Comparison of ENCODE assay signal across 2 cellular contexts in genomic region chr19:28612275-28612769, GRCh38.
TF ChIP-seq lines count a peak whose summit lies in the region.

No MANE protein-coding gene starts in this region.

TF ChIP-seq in GM23338, 12 proteins besides CTCF, POLR2A, EP300 and RAD21:
- TF ChIP-seq ETS1 (IDR thresholded peaks at IDR 0.05): no peak
- no peak for TF ChIP-seq STAT1 (IDR thresholded peaks at IDR 0.05; ENCODE audit: unreplicated experiment)
- TF ChIP-seq ZNF331 (CRISPR knock-in tag; IDR thresholded peaks at IDR 0.05; ENCODE audit: low read depth): no peak
- TF ChIP-seq POLR2AphosphoS5 (IDR thresholded peaks at IDR 0.05; ENCODE audit: low read depth): no peak
- TF ChIP-seq EZH2 (IDR thresholded peaks at IDR 0.05; ENCODE audit: low read depth, unreplicated experiment): no peak
TF ChIP-seq in GM23338: peak in this region for 0.

TF ChIP-seq in H1, 55 proteins besides CTCF, POLR2A, EP300 and RAD21:
- TF ChIP-seq SRF (IDR thresholded peaks at IDR 0.05; ENCODE audit: low read depth, low read length): no peak
- TF ChIP-seq YY1 (IDR thresholded peaks at IDR 0.05; ENCODE audit: low read depth, low read length): no peak
